In the genomic region with DNA sequence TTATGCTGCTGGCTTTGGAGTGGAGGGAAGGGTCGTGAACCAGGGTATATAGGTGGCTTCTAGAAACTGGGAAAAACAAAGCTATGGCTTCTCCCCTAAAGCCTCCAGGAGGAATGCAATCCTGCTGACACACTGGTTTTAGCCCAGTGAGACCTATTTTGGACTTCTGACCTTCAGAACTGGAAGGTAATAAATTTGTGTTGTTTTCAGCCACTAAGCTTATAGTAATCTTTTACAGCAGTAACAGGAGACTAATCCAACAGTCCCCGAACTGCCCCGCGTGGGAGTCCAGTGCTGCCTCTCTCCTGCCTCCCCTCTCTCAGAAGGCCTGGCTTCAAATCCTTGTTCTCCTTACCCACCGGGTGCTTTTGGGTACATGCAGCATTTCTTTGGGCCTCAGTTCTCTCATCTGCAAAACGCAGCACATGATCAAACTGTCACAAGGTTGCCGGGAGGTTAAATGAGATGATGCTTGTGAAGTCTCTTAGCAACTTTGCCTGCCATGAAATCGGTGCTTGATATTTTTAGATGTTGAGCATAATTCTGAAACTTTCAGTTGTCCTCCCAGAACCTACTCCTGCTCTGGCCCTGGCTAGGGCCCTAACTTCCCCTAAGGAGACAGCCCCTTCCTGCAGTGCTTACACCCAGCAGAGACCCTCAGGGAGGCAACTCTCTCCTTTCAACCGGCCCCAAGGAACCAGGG, we compare ENCODE assay signal across 12 cellular contexts.
DNase-seq lines count a peak whose midpoint lies in the region; ATAC-seq, FAIRE-seq and TF ChIP-seq lines count a peak whose summit lies in the region.
"Had no signal": no experiment of that assay in that cellular context is flagged by ENCODE, and none has a peak within 500 bp of the region (broad histone marks: within the 10 kb centered on the region; RNA-seq: fewer than 3 reads in every experiment).

No MANE protein-coding gene starts in this region.

- H2BK15ac ChIP-seq in H1 (ENCODE audit: low read length) = no peak overlapping the region

- no peak overlapping the region for H3K4ac ChIP-seq in H1 (replicated peaks; ENCODE audit: insufficient read length, low read depth, low read length)

- no peak overlapping the region for H4K5ac ChIP-seq in H1 (ENCODE audit: insufficient read length, low read depth, low read length)

- POLR2A ChIA-PET in GM10248 (lab: Yijun Ruan, JAX) (interaction anchor here (0.6 kb wide), 1 partner anchor 63 kb away, joined by 3 read pairs; no protein-coding TSS in a partner anchor), H1 (lab: Charles Lee; ENCODE audit: partially characterized antibody) (interaction anchor here (0.6 to 0.7 kb wide), 2 partner anchors 119 to 121 kb away, joined by 3 to 4 read pairs; no protein-coding TSS in a partner anchor), T-cell (lab: Charles Lee) (no interaction called here)

- no peak overlapping the region for H3K14ac ChIP-seq in H1 (ENCODE audit: insufficient read length)

- ATAC-seq in GM21423 (IDR thresholded peaks at IDR 0.05; ENCODE audit: unreplicated experiment) (peak; percentile 32), HG03175 (IDR thresholded peaks at IDR 0.05; ENCODE audit: unreplicated experiment) (peak; percentile 40), T-cell (replicated peaks in 1 of 4) (no peak)

- no peak overlapping the region for H2BK120ac ChIP-seq in H1 (replicated peaks; ENCODE audit: low read depth, low read length)

- H3K27ac ChIP-seq in H1 (ENCODE audit: low read depth, low read length) = no peak overlapping the region

- 0 out of 2 replicates have a peak overlapping the region, but pooled peaks have one; percentile 70 for H2AK5ac ChIP-seq in H1 (ENCODE audit: low read depth, low read length)

- H3K9ac ChIP-seq in H1 (replicated peaks in 1 of 4; ENCODE audit: extremely low read depth in 1 of 4, low read depth in 3 of 4, low read length in 3 of 4) = no peak overlapping the region

- no peak overlapping the region for H3K4me2 ChIP-seq in H1 (ENCODE audit: insufficient read depth in 1 of 2, low read depth in 2 of 2, low read length in 2 of 2)

- no peak overlapping the region for H3K18ac ChIP-seq in H1 (ENCODE audit: extremely low read depth, low read length)

- H3K4me1 Mint-ChIP-seq in activated naive CD4-positive, alpha-beta T cell treated with anti-CD3 and anti-CD28 coated beads for 36 hours (ENCODE audit: low read depth) = peaks cover 4% of the 10 kb centered on the region
- peaks cover 0 to 2% (median 0%) of the 10 kb centered on the region in 3 donors for H3K4me1 Mint-ChIP-seq in T-cell

- H2BK5ac ChIP-seq in H1 (ENCODE audit: low read depth, low read length) = 0 out of 2 replicates have a peak overlapping the region, but pooled peaks have one; percentile 54

- no peak for TF ChIP-seq POLR2A in H1 (IDR thresholded peaks at IDR 0.05; ENCODE audit: control extremely low read depth in 1 of 2, low read depth in 2 of 2, low read length in 2 of 2)

- DNase-seq in GM10248 (ENCODE audit: extremely low spot score) (peak; percentile 46), H1 (ENCODE audit: low read depth in 1 of 2, low spot score in 2 of 2) (no peak), NCI-H2029 (lab: John Stamatoyannopoulos, UW) (no peak), T-cell (no peak)
- no peak for DNase-seq in activated naive CD4-positive, alpha-beta T cell treated with anti-CD3 and anti-CD28 coated beads for 36 hours
- no peak for DNase-seq in activated CD4-positive, alpha-beta T cell treated with anti-CD3 and anti-CD28 coated beads for 48 hours
- DNase-seq: kidney glomerular epithelial cell; NK-92 treated with Interleukin-12 subunit alpha and Interleukin-12 subunit beta, amount 100 ng/mL, for 24 hours; T-helper 9 cell had no signal

- H2BK20ac ChIP-seq in H1 (ENCODE audit: low read length) = peak overlapping the region; percentile 91

- H3K9me3 ChIP-seq in H1 (ENCODE audit: insufficient read depth in 2 of 2, low read depth in 1 of 2, low read length in 1 of 2) = no peaks in the 10 kb centered on the region

- no peaks in the 10 kb centered on the region for H4K20me1 ChIP-seq in H1 (replicated peaks in 1 of 2; ENCODE audit: control insufficient read depth in 1 of 2, insufficient read depth in 2 of 2, low read length in 2 of 2)

- no peak overlapping the region for H4K8ac ChIP-seq in H1 (ENCODE audit: extremely low read depth, insufficient read depth, low read length)

- no peaks in the 10 kb centered on the region for H3K23me2 ChIP-seq in H1 (ENCODE audit: low read depth, low read length)

- no peak overlapping the region for H4K91ac ChIP-seq in H1 (replicated peaks; ENCODE audit: insufficient read length, low read length)

- no peak overlapping the region for H3K4me3 ChIP-seq in H1 (ENCODE audit: extremely low read depth in 1 of 4, insufficient read depth in 2 of 4, low read depth in 3 of 4, low read length in 4 of 4)

- H3K36me3 ChIP-seq in H1 (ENCODE audit: control insufficient read depth in 2 of 4, insufficient read depth in 4 of 4, low read length in 3 of 4) = no peaks in the 10 kb centered on the region

- no peak for TF ChIP-seq RAD21 in H1 (IDR thresholded peaks at IDR 0.05 in 1 of 2, conservative IDR thresholded peaks at IDR 0.05 in 1 of 2; ENCODE audit: low read depth in 2 of 2, low read length in 2 of 2)

- no peaks in the 10 kb centered on the region for H3K27me3 ChIP-seq in H1 (replicated peaks in 1 of 4; ENCODE audit: control insufficient read depth in 3 of 4, extremely low read depth in 1 of 4, insufficient read depth in 3 of 4, low read length in 3 of 4)

- no peak for TF ChIP-seq EP300 in H1 (IDR thresholded peaks at IDR 0.05; ENCODE audit: borderline replicate concordance in 1 of 2, low read depth in 2 of 2, low read length in 2 of 2)

- FAIRE-seq in H1 (lab: Jason Lieb, UNC) = no peak

- H3K4me1 ChIP-seq in H1 (replicated peaks in 1 of 4; ENCODE audit: control insufficient read depth in 3 of 4, insufficient read depth in 4 of 4, low read length in 3 of 4) = peaks cover 1 to 13% (median 12%) of the 10 kb centered on the region in 4 experiments; a peak in 6 of 7 replicates

- no peaks in the 10 kb centered on the region for H3K79me2 ChIP-seq in H1 (ENCODE audit: control insufficient read depth in 1 of 2, insufficient read depth in 2 of 2, low read length in 2 of 2)

- WGBS in H1 (ENCODE audit: extremely low coverage in 1 of 2, insufficient coverage in 1 of 2, insufficient read length in 1 of 2, insufficient replicate concordance in 2 of 2, low coverage in 1 of 2, low lambda C conversion rate in 2 of 2, missing lambda C conversion rate in 1 of 2), 2 experiments = 93% methylated on average over 9 of the region's 9 CpGs; no CpG with 5 or more reads in 1 of the 2 experiments

- no peaks in the 10 kb centered on the region for H3K79me1 ChIP-seq in H1 (ENCODE audit: low read depth, low read length)

- H3K9me3 Mint-ChIP-seq in activated naive CD4-positive, alpha-beta T cell treated with anti-CD3 and anti-CD28 coated beads for 36 hours = no peaks in the 10 kb centered on the region
- H3K9me3 Mint-ChIP-seq in T-cell = no peaks in the 10 kb centered on the region
- H3K9me3 Mint-ChIP-seq: activated T-helper 1 cell treated with anti-CD3 and anti-CD28 coated beads, Interleukin-12 subunit alpha, Interleukin-12 subunit beta, Interleukin-2, Interleukin-4 antibody, amounts not matched to agents 30 ng/mL and 10 ng/mL and 1 ng/mL, durations not matched to agents 14 hours and 24 hours and 36 hours had no signal

- intact Hi-C loops in activated naive CD4-positive, alpha-beta T cell treated with anti-CD3 and anti-CD28 coated beads for 36 hours (cut with micrococcal nuclease) = no loop called here

- no peak overlapping the region for H3K27ac Mint-ChIP-seq in activated naive CD4-positive, alpha-beta T cell treated with anti-CD3 and anti-CD28 coated beads for 36 hours
- no peak overlapping the region for H3K27ac Mint-ChIP-seq in T-cell
- H3K27ac Mint-ChIP-seq: activated T-helper 1 cell treated with anti-CD3 and anti-CD28 coated beads, Interleukin-12 subunit alpha, Interleukin-12 subunit beta, Interleukin-2, Interleukin-4 antibody, amounts not matched to agents 30 ng/mL and 10 ng/mL and 1 ng/mL, durations not matched to agents 14 hours and 24 hours and 36 hours had no signal

- CTCF ChIA-PET in GM10248 (lab: Yijun Ruan, JAX) (interaction anchor here (1.2 to 3.2 kb wide), 2 partner anchors 10 to 181 kb away, joined by 3 to 12 read pairs; no protein-coding TSS in a partner anchor), H1 (lab: Charles Lee; ENCODE audit: partially characterized antibody) (interaction anchor here (2.5 kb wide), 1 partner anchor 25 kb away, joined by 6 read pairs; no protein-coding TSS in a partner anchor), T-cell (lab: Charles Lee) (no interaction called here)
- CTCF ChIA-PET in activated naive CD4-positive, alpha-beta T cell treated with anti-CD3 and anti-CD28 coated beads for 36 hours (lab: Charles Lee) = no interaction called here

- H3K56ac ChIP-seq in H1 (replicated peaks; ENCODE audit: insufficient read length, low read depth, low read length) = no peak overlapping the region

- no peak overlapping the region for H3K23ac ChIP-seq in H1 (ENCODE audit: insufficient read length)

- H3K36me3 Mint-ChIP-seq in activated naive CD4-positive, alpha-beta T cell treated with anti-CD3 and anti-CD28 coated beads for 36 hours (ENCODE audit: low read depth) = no peaks in the 10 kb centered on the region
- no peaks in the 10 kb centered on the region for H3K36me3 Mint-ChIP-seq in T-cell

- no peaks in the 10 kb centered on the region for H3K27me3 Mint-ChIP-seq in activated naive CD4-positive, alpha-beta T cell treated with anti-CD3 and anti-CD28 coated beads for 36 hours (ENCODE audit: low read depth)
- H3K27me3 Mint-ChIP-seq in T-cell = peaks cover 0 to 6% of the 10 kb centered on the region in 2 donors

- no peak overlapping the region for H2AFZ ChIP-seq in H1 (ENCODE audit: low read length)

- TF ChIP-seq CTCF in GM10248 (IDR thresholded peaks at IDR 0.05; ENCODE audit: control extremely low read depth, extremely low read depth, low read depth, missing control alignments) (no peak), H1 (IDR thresholded peaks at IDR 0.05; ENCODE audit: control extremely low read depth in 1 of 3, insufficient read depth in 1 of 3, low read depth in 1 of 3, low read length in 3 of 3) (no peak)

- no peak overlapping the region for H3K4me3 Mint-ChIP-seq in activated naive CD4-positive, alpha-beta T cell treated with anti-CD3 and anti-CD28 coated beads for 36 hours
- H3K4me3 Mint-ChIP-seq in T-cell = no peak overlapping the region
- H3K4me3 Mint-ChIP-seq: activated T-helper 1 cell treated with anti-CD3 and anti-CD28 coated beads, Interleukin-12 subunit alpha, Interleukin-12 subunit beta, Interleukin-2, Interleukin-4 antibody, amounts not matched to agents 30 ng/mL and 10 ng/mL and 1 ng/mL, durations not matched to agents 14 hours and 24 hours and 36 hours had no signal

- no peak overlapping the region; the same call in 1 of the 2 replicates for H2BK12ac ChIP-seq in H1 (ENCODE audit: low read depth, low read length)

TF ChIP-seq in H1, 55 proteins besides CTCF, POLR2A, EP300 and RAD21 (continues in another document):
- TF ChIP-seq, protein P1, sequence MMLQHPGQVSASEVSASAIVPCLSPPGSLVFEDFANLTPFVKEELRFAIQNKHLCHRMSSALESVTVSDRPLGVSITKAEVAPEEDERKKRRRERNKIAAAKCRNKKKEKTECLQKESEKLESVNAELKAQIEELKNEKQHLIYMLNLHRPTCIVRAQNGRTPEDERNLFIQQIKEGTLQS (IDR thresholded peaks at IDR 0.05; ENCODE audit: insufficient read depth, low read depth, low read length) = no peak
- no peak for TF ChIP-seq BCL11A (IDR thresholded peaks at IDR 0.05; ENCODE audit: low read depth in 2 of 2, low read length in 2 of 2)
- TF ChIP-seq SUZ12 (IDR thresholded peaks at IDR 0.05; ENCODE audit: low read length) = no peak

Comparison
In these comparisons a context has a peak if more than half of its experiments do, and no peak if none do; other contexts are left out.
1. ATAC-seq: peak in GM21423 (single experiment) and HG03175 (single experiment); none in T-cell (0 of 4).
2. CTCF ChIA-PET loops: an anchor here in GM10248 (1.2 to 3.2 kb wide) and H1 (2.5 kb wide); none called in activated naive CD4-positive, alpha-beta T cell treated with anti-CD3 and anti-CD28 coated beads for 36 hours and T-cell.
3. POLR2A ChIA-PET loops: an anchor here in GM10248 (0.6 kb wide) and H1 (0.6 to 0.7 kb wide); none called in T-cell.